17 cellular contexts compared by ENCODE assay signal in genomic region chr16:24348511-24349290, GRCh38.
"Had no signal": no experiment of that assay in that cellular context is flagged by ENCODE, and none has a peak within 500 bp of the region (broad histone marks: within the 10 kb centered on the region; RNA-seq: fewer than 3 reads in every experiment).

No MANE protein-coding gene starts in this region.

- H3K27ac ChIP-seq: adrenal gland, foreskin keratinocyte, neutrophil, sigmoid colon, upper lobe of right lung, WERI-Rb-1 had no signal

- H3K27ac Mint-ChIP-seq: activated CD4-positive, alpha-beta memory T cell treated with anti-CD3 and anti-CD28 coated beads for 36 hours; activated CD8-positive, alpha-beta memory T cell treated with anti-CD3 and anti-CD28 coated beads, Interleukin-2, amount 10 ng/mL, durations not matched to agents 7 days and 5 days; activated naive CD4-positive, alpha-beta T cell treated with anti-CD3 and anti-CD28 coated beads, Interleukin-2, amount 50 U/mL, for 24 hours; memory B cell; naive thymus-derived CD8-positive, alpha-beta T cell; stimulated activated memory B cell treated with anti-CD40 and anti-IgM and Interleukin-4, amounts not matched to agents 10 μg/mL and 1 μg/mL and 100 μg/mL, for 72 hours; T-helper 17 cell had no signal

- H3K27me3 ChIP-seq: adrenal gland, foreskin keratinocyte, neutrophil, sigmoid colon, upper lobe of right lung had no signal

- ATAC-seq: activated CD8-positive, alpha-beta memory T cell treated with anti-CD3 and anti-CD28 coated beads, Interleukin-2, amount 10 ng/mL, durations not matched to agents 7 days and 5 days; foreskin keratinocyte; naive thymus-derived CD8-positive, alpha-beta T cell; stimulated activated memory B cell treated with anti-CD40 and anti-IgM and Interleukin-4, amounts not matched to agents 10 μg/mL and 1 μg/mL and 100 μg/mL, for 72 hours; T-helper 17 cell; upper lobe of right lung had no signal

- H3K36me3 ChIP-seq: adrenal gland, neutrophil, pancreas, sigmoid colon, upper lobe of right lung, WERI-Rb-1 had no signal

- H3K4me3 ChIP-seq: adrenal gland, pancreas, sigmoid colon, upper lobe of right lung had no signal

- H3K36me3 Mint-ChIP-seq: activated CD4-positive, alpha-beta memory T cell treated with anti-CD3 and anti-CD28 coated beads for 36 hours; activated CD8-positive, alpha-beta memory T cell treated with anti-CD3 and anti-CD28 coated beads, Interleukin-2, amount 10 ng/mL, durations not matched to agents 7 days and 5 days; activated naive CD4-positive, alpha-beta T cell treated with anti-CD3 and anti-CD28 coated beads, Interleukin-2, amount 50 U/mL, for 24 hours; naive thymus-derived CD8-positive, alpha-beta T cell; stimulated activated memory B cell treated with anti-CD40 and anti-IgM and Interleukin-4, amounts not matched to agents 10 μg/mL and 1 μg/mL and 100 μg/mL, for 72 hours had no signal

- H3K4me3 Mint-ChIP-seq: activated CD4-positive, alpha-beta memory T cell treated with anti-CD3 and anti-CD28 coated beads for 36 hours; activated CD8-positive, alpha-beta memory T cell treated with anti-CD3 and anti-CD28 coated beads, Interleukin-2, amount 10 ng/mL, durations not matched to agents 7 days and 5 days; activated naive CD4-positive, alpha-beta T cell treated with anti-CD3 and anti-CD28 coated beads, Interleukin-2, amount 50 U/mL, for 24 hours; memory B cell; naive thymus-derived CD8-positive, alpha-beta T cell; stimulated activated memory B cell treated with anti-CD40 and anti-IgM and Interleukin-4, amounts not matched to agents 10 μg/mL and 1 μg/mL and 100 μg/mL, for 72 hours; T-helper 17 cell had no signal

- H3K9me3 Mint-ChIP-seq: activated CD4-positive, alpha-beta memory T cell treated with anti-CD3 and anti-CD28 coated beads for 36 hours; activated naive CD4-positive, alpha-beta T cell treated with anti-CD3 and anti-CD28 coated beads, Interleukin-2, amount 50 U/mL, for 24 hours; naive thymus-derived CD8-positive, alpha-beta T cell; stimulated activated memory B cell treated with anti-CD40 and anti-IgM and Interleukin-4, amounts not matched to agents 10 μg/mL and 1 μg/mL and 100 μg/mL, for 72 hours had no signal

- H3K27me3 Mint-ChIP-seq: activated CD4-positive, alpha-beta memory T cell treated with anti-CD3 and anti-CD28 coated beads for 36 hours had no signal

- H3K4me1 ChIP-seq: adrenal gland, foreskin keratinocyte, pancreas, sigmoid colon, upper lobe of right lung had no signal

- H3K9me3 ChIP-seq: adrenal gland, neutrophil, pancreas, sigmoid colon, upper lobe of right lung had no signal

- H3K4me1 Mint-ChIP-seq: activated naive CD4-positive, alpha-beta T cell treated with anti-CD3 and anti-CD28 coated beads, Interleukin-2, amount 50 U/mL, for 24 hours; stimulated activated memory B cell treated with anti-CD40 and anti-IgM and Interleukin-4, amounts not matched to agents 10 μg/mL and 1 μg/mL and 100 μg/mL, for 72 hours had no signal

- DNase-seq: activated CD4-positive, alpha-beta memory T cell treated with anti-CD3 and anti-CD28 coated beads for 36 hours; activated CD8-positive, alpha-beta memory T cell treated with anti-CD3 and anti-CD28 coated beads, Interleukin-2, amount 10 ng/mL, durations not matched to agents 7 days and 5 days; adrenal gland; caudate nucleus; foreskin keratinocyte; hippocampal formation; naive thymus-derived CD8-positive, alpha-beta T cell; pancreas; sigmoid colon; stimulated activated CD4-positive, alpha-beta T cell treated with anti-CD3 and anti-CD28 coated beads, Interleukin-4, amount 100 ng/mL, for 24 hours; T-helper 17 cell; upper lobe of right lung; WERI-Rb-1 had no signal
